ENCODE assay signal across 28 cellular contexts in genomic region chr2:198788676-198789075, GRCh38.
"Had no signal": no experiment of that assay in that cellular context is flagged by ENCODE, and none has a peak within 500 bp of the region (broad histone marks: within the 10 kb centered on the region; RNA-seq: fewer than 3 reads in every experiment).

No MANE protein-coding gene starts in this region.

- H3K4me1 ChIP-seq: esophagus squamous epithelium, heart right ventricle, left ventricle myocardium inferior, right atrium auricular region, uterus had no signal

- H3K27me3 ChIP-seq: esophagus squamous epithelium, heart right ventricle, right atrium auricular region, uterus had no signal

- H3K27ac ChIP-seq: epithelial cell of prostate, esophagus squamous epithelium, heart right ventricle, left ventricle myocardium inferior, right atrium auricular region, uterus, WERI-Rb-1 had no signal

- ATAC-seq: heart right ventricle; mucosa of descending colon; natural killer cell treated with Interleukin-12 subunit alpha and Interleukin-12 subunit beta and Interleukin-15 and Interleukin-18, amount 100 ng/mL, for 72 hours; stimulated activated memory B cell treated with anti-CD40 and anti-IgM and Interleukin-4, amounts not matched to agents 10 μg/mL and 1 μg/mL and 100 μg/mL, for 72 hours; stimulated activated naive CD8-positive, alpha-beta T cell treated with anti-CD3 and anti-CD28 coated beads, Interleukin-15, amount 100 ng/mL, for 72 hours; T-helper 17 cell had no signal

- DNase-seq: activated CD8-positive, alpha-beta memory T cell treated with anti-CD3 and anti-CD28 coated beads for 24 hours; activated effector memory CD4-positive, alpha-beta T cell treated with Interleukin-2 at 50 U/mL for 16 hours; activated naive CD4-positive, alpha-beta T cell treated with Interleukin-2 at 50 U/mL for 16 hours; anterior cingulate cortex; esophagus squamous epithelium; foreskin melanocyte; heart right ventricle; left ventricle myocardium inferior; mucosa of descending colon; stimulated activated CD4-positive, alpha-beta T cell treated with anti-CD3 and anti-CD28 coated beads, Interleukin-1b, Interleukin-23, amount 100 ng/mL, for 48 hours; stimulated activated CD4-positive, alpha-beta T cell treated with anti-CD3 and anti-CD28 coated beads, Interleukin-4, amount 100 ng/mL, for 4 hours; stimulated activated CD8-positive, alpha-beta memory T cell treated with anti-CD3 and anti-CD28 coated beads, Interleukin-4, amount 100 ng/mL, for 48 hours; stimulated activated naive CD8-positive, alpha-beta T cell treated with anti-CD3 and anti-CD28 coated beads, Interleukin-15, amount 100 ng/mL, for 72 hours; substantia nigra; T-helper 17 cell; T1000; uterus; WERI-Rb-1 had no signal

- H3K9me3 Mint-ChIP-seq: type B pancreatic cell had no signal

- H3K27ac Mint-ChIP-seq: activated naive CD8-positive, alpha-beta T cell; dendritic cell treated with granulocyte-macrophage colony-stimulating factor and Interleukin-4, amounts not matched to agents 40 ng/mL and 50 ng/mL, for 4 days; natural killer cell treated with Interleukin-12 subunit alpha and Interleukin-12 subunit beta and Interleukin-15 and Interleukin-18, amount 100 ng/mL, for 72 hours; stimulated activated memory B cell treated with anti-CD40 and anti-IgM and Interleukin-4, amounts not matched to agents 10 μg/mL and 1 μg/mL and 100 μg/mL, for 72 hours; stimulated activated naive CD8-positive, alpha-beta T cell treated with anti-CD3 and anti-CD28 coated beads, Interleukin-15, amount 100 ng/mL, for 72 hours; T-helper 17 cell; type B pancreatic cell had no signal

- H3K36me3 ChIP-seq: esophagus squamous epithelium, heart right ventricle, left ventricle myocardium inferior, right atrium auricular region, uterus, WERI-Rb-1 had no signal

- H3K9me3 ChIP-seq: esophagus squamous epithelium, mucosa of descending colon, right atrium auricular region, uterus had no signal

- H3K4me3 ChIP-seq: esophagus squamous epithelium, heart right ventricle, left ventricle myocardium inferior, lung, mucosa of descending colon, right atrium auricular region, smooth muscle cell, uterus had no signal

- H3K36me3 Mint-ChIP-seq: activated naive CD8-positive, alpha-beta T cell; natural killer cell treated with Interleukin-12 subunit alpha and Interleukin-12 subunit beta and Interleukin-15 and Interleukin-18, amount 100 ng/mL, for 72 hours; stimulated activated memory B cell treated with anti-CD40 and anti-IgM and Interleukin-4, amounts not matched to agents 10 μg/mL and 1 μg/mL and 100 μg/mL, for 72 hours; type B pancreatic cell had no signal

- H3K4me1 Mint-ChIP-seq: central memory CD8-positive, alpha-beta T cell; stimulated activated memory B cell treated with anti-CD40 and anti-IgM and Interleukin-4, amounts not matched to agents 10 μg/mL and 1 μg/mL and 100 μg/mL, for 72 hours; stimulated activated naive CD8-positive, alpha-beta T cell treated with anti-CD3 and anti-CD28 coated beads, Interleukin-15, amount 100 ng/mL, for 72 hours; T-helper 17 cell had no signal

- H3K4me3 Mint-ChIP-seq: activated naive CD8-positive, alpha-beta T cell; central memory CD8-positive, alpha-beta T cell; dendritic cell treated with granulocyte-macrophage colony-stimulating factor and Interleukin-4, amounts not matched to agents 40 ng/mL and 50 ng/mL, for 4 days; natural killer cell treated with Interleukin-12 subunit alpha and Interleukin-12 subunit beta and Interleukin-15 and Interleukin-18, amount 100 ng/mL, for 72 hours; stimulated activated memory B cell treated with anti-CD40 and anti-IgM and Interleukin-4, amounts not matched to agents 10 μg/mL and 1 μg/mL and 100 μg/mL, for 72 hours; stimulated activated naive CD8-positive, alpha-beta T cell treated with anti-CD3 and anti-CD28 coated beads, Interleukin-15, amount 100 ng/mL, for 72 hours; T-helper 17 cell; type B pancreatic cell had no signal

- H3K27me3 Mint-ChIP-seq: activated naive CD8-positive, alpha-beta T cell; central memory CD8-positive, alpha-beta T cell; dendritic cell treated with granulocyte-macrophage colony-stimulating factor and Interleukin-4, amounts not matched to agents 40 ng/mL and 50 ng/mL, for 4 days; natural killer cell treated with Interleukin-12 subunit alpha and Interleukin-12 subunit beta and Interleukin-15 and Interleukin-18, amount 100 ng/mL, for 72 hours; stimulated activated memory B cell treated with anti-CD40 and anti-IgM and Interleukin-4, amounts not matched to agents 10 μg/mL and 1 μg/mL and 100 μg/mL, for 72 hours; stimulated activated naive CD8-positive, alpha-beta T cell treated with anti-CD3 and anti-CD28 coated beads, Interleukin-15, amount 100 ng/mL, for 72 hours; T-helper 17 cell; type B pancreatic cell had no signal
